ENCODE assay signal across 1 cellular context in genomic region chr20:24663496-24663895, GRCh38.
TF ChIP-seq lines count a peak whose summit lies in the region.

No MANE protein-coding gene starts in this region.

TF ChIP-seq in HepG2, 621 proteins besides CTCF, POLR2A, EP300 and RAD21 (continued from another document):
- TF ChIP-seq PRDM10 (CRISPR knock-in tag; IDR thresholded peaks at IDR 0.05; ENCODE audit: low read depth) = no peak
- TF ChIP-seq DNMT3B (CRISPR knock-in tag; conservative IDR thresholded peaks at IDR 0.05) = no peak
- TF ChIP-seq STAG1 (CRISPR knock-in tag; IDR thresholded peaks at IDR 0.05) = no peak
- no peak for TF ChIP-seq TOE1 (CRISPR knock-in tag; IDR thresholded peaks at IDR 0.05)
- TF ChIP-seq ZNF292 (CRISPR knock-in tag; IDR thresholded peaks at IDR 0.05; ENCODE audit: borderline replicate concordance, low read depth) = no peak
- no peak for TF ChIP-seq HES4 (CRISPR knock-in tag; IDR thresholded peaks at IDR 0.05; ENCODE audit: borderline replicate concordance)
- TF ChIP-seq ZNF652 (CRISPR knock-in tag; IDR thresholded peaks at IDR 0.05; ENCODE audit: borderline replicate concordance, low read depth) = no peak
- no peak for TF ChIP-seq FOXJ3 (CRISPR knock-in tag; IDR thresholded peaks at IDR 0.05; ENCODE audit: borderline replicate concordance)
TF ChIP-seq in HepG2: peak in this region for 0.
